8 cellular contexts compared by ENCODE assay signal in the genomic region with DNA sequence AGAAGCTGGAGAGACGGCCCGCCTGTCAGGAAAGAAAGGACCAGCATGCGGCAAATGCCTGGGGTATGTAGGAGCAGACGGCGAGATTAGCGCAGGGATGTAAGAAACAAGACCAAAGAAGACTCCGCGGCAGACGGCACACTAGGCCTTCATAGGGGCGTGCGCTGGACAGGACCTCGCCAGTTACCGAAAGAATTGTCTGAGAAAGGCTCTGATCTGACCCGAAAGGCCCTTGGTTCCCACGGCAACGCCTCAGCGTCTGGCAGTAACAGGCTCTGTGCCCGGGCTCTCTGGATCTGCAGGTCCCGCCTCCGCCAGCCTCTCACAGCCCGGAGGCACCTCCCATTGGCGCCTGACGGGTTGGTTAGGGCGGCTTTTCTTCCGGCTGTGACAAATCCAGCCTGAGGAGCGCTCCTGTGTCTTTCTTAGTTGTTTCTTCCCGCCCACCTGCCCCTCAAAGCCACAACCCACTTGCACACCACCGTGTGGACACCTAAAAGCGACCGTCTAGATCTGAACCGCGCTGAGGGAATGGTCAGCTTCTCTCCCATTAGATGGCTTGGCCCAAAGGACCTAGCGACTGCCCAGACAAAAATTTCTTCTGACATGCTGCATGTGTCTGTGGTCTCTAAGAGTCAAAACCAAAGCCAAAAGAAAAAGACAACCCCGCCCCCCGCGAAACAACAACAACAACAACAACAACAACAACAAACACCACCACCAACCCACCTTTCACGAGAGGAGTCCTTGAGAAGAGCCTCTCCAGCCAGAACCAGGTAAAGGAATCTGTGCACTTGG.
DNase-seq lines count a peak whose midpoint lies in the region; TF ChIP-seq lines count a peak whose summit lies in the region.
"Not testable (repeated sequence)": the region's sequence is repeated elsewhere in the genome, so short reads cannot be mapped to it uniquely, and the experiment has no call there.

No MANE protein-coding gene starts in this region.

- H3K4me3 Mint-ChIP-seq in activated naive CD4-positive, alpha-beta T cell treated with anti-CD3 and anti-CD28 coated beads, Interleukin-2, amount 50 U/mL, for 24 hours = peak overlapping the region; percentile 64

- peaks cover 14% of the 10 kb centered on the region for H3K4me1 Mint-ChIP-seq in activated naive CD4-positive, alpha-beta T cell treated with anti-CD3 and anti-CD28 coated beads, Interleukin-2, amount 50 U/mL, for 24 hours

- not testable (repeated sequence) for TF ChIP-seq CTCF in epithelial cell of esophagus (IDR thresholded peaks at IDR 0.05; ENCODE audit: insufficient read depth, low read depth, low read length, missing control alignments)

- DNase-seq in DMS53 (lab: John Stamatoyannopoulos, UW) = peak; percentile 85
- peak; percentile 37 to 53 for DNase-seq in NCI-H1930 (lab: John Stamatoyannopoulos, UW)
- peak; percentile 26 for DNase-seq in T-helper 22 cell (ENCODE audit: low read depth)
- peak; percentile 58 for DNase-seq in epithelial cell of esophagus (ENCODE audit: low read depth)
- peak; percentile 56 for DNase-seq in kidney tubule cell (ENCODE audit: low spot score)
- peak; percentile 45 for DNase-seq in pons (ENCODE audit: low spot score)
- DNase-seq in stromal cell of bone marrow (ENCODE audit: low read depth) = peak; percentile 27

- H3K36me3 Mint-ChIP-seq in activated naive CD4-positive, alpha-beta T cell treated with anti-CD3 and anti-CD28 coated beads, Interleukin-2, amount 50 U/mL, for 24 hours = not testable (repeated sequence)

- H3K9me3 Mint-ChIP-seq in activated naive CD4-positive, alpha-beta T cell treated with anti-CD3 and anti-CD28 coated beads, Interleukin-2, amount 50 U/mL, for 24 hours = not testable (repeated sequence)

- H3K27me3 Mint-ChIP-seq in activated naive CD4-positive, alpha-beta T cell treated with anti-CD3 and anti-CD28 coated beads, Interleukin-2, amount 50 U/mL, for 24 hours = not testable (repeated sequence)

- peak overlapping the region; percentile 37 for H3K4me3 ChIP-seq in epithelial cell of esophagus (ENCODE audit: low read length)

- peak overlapping the region; percentile 48 for H3K27ac Mint-ChIP-seq in activated naive CD4-positive, alpha-beta T cell treated with anti-CD3 and anti-CD28 coated beads, Interleukin-2, amount 50 U/mL, for 24 hours

Comparison
In these comparisons a context has a peak if more than half of its experiments do, and no peak if none do; other contexts are left out.
1. Peak in every context shown above with its lines: DNase-seq and H3K4me3 ChIP-seq.
2. DNase-seq: peak in every context shown above with its lines; median percentile 85 in DMS53; 58 in epithelial cell of esophagus; 56 in kidney tubule cell; 45 in NCI-H1930; 45 in pons; 27 in stromal cell of bone marrow; 26 in T-helper 22 cell.